Comparison of ENCODE assay signal across 8 cellular contexts in genomic region chr3:129224984-129225393, GRCh38. TPM values are rescaled to one million over a fixed set of nuclear protein-coding genes. Genes with fewer than 3 reads are reported as not detected.
DNase-seq lines count a peak whose midpoint lies in the region; ATAC-seq lines count a peak whose summit lies in the region.

No MANE protein-coding gene starts in this region.

- H3K4me1 Mint-ChIP-seq in activated naive CD8-positive, alpha-beta T cell treated with anti-CD3 and anti-CD28 coated beads, Interleukin-2, amount 50 U/mL, for 24 hours: peaks cover 20% of the 10 kb centered on the region

- ATAC-seq in activated naive CD8-positive, alpha-beta T cell treated with anti-CD3 and anti-CD28 coated beads, Interleukin-2, amount 50 U/mL, for 24 hours: peak; percentile 70
- ATAC-seq in Right ventricle myocardium superior (ENCODE audit: poor library complexity) (peak; percentile 95), GM18907 (IDR thresholded peaks at IDR 0.05; ENCODE audit: unreplicated experiment) (no peak), HG03378 (IDR thresholded peaks at IDR 0.05; ENCODE audit: unreplicated experiment) (no peak)

- peak overlapping the region; percentile 90 for H3K27ac ChIP-seq in rectal smooth muscle tissue (ENCODE audit: low read depth, low read length)

- H3K27me3 ChIP-seq in rectal smooth muscle tissue (ENCODE audit: control insufficient read depth, insufficient read depth, low read length): no peaks in the 10 kb centered on the region

- no peak overlapping the region for H3K9ac ChIP-seq in rectal smooth muscle tissue (ENCODE audit: low read length)

- H3K9me3 Mint-ChIP-seq in activated naive CD8-positive, alpha-beta T cell treated with anti-CD3 and anti-CD28 coated beads, Interleukin-2, amount 50 U/mL, for 24 hours: no peaks in the 10 kb centered on the region

- H3K4me3 ChIP-seq in rectal smooth muscle tissue (ENCODE audit: low read length): peak overlapping the region; percentile 39

- peaks cover 15% of the 10 kb centered on the region for H3K4me1 ChIP-seq in rectal smooth muscle tissue (ENCODE audit: control insufficient read depth, insufficient read depth, low read length)

- H3K27me3 Mint-ChIP-seq in activated naive CD8-positive, alpha-beta T cell treated with anti-CD3 and anti-CD28 coated beads, Interleukin-2, amount 50 U/mL, for 24 hours: no peaks in the 10 kb centered on the region

- H3K36me3 Mint-ChIP-seq in activated naive CD8-positive, alpha-beta T cell treated with anti-CD3 and anti-CD28 coated beads, Interleukin-2, amount 50 U/mL, for 24 hours (ENCODE audit: low read depth): no peaks in the 10 kb centered on the region

- no peaks in the 10 kb centered on the region for H3K36me3 ChIP-seq in rectal smooth muscle tissue (ENCODE audit: control insufficient read depth, insufficient read depth, low read length)

- intact Hi-C loops in Right ventricle myocardium superior (cut with DNase I): loop anchor here (5.0 kb wide), 1 partner anchor 43 kb away; the partner anchor contains the start of gene CNBP

- DNase-seq in DMS153 (lab: John Stamatoyannopoulos, UW) (peak; percentile 53), DMS153 treated with DMSO at 0.1 percent for 48 hours (lab: John Stamatoyannopoulos, UW; ENCODE audit: unreplicated experiment) (no peak), NCI-H2196 (lab: John Stamatoyannopoulos, UW; ENCODE audit: unreplicated experiment) (peak; percentile 76), Right ventricle myocardium superior (peak; percentile 91)
- DNase-seq in activated naive CD8-positive, alpha-beta T cell treated with anti-CD3 and anti-CD28 coated beads, Interleukin-2, amount 50 U/mL, for 24 hours: peak; percentile 23

- H3K4me3 Mint-ChIP-seq in activated naive CD8-positive, alpha-beta T cell treated with anti-CD3 and anti-CD28 coated beads, Interleukin-2, amount 50 U/mL, for 24 hours: peak overlapping the region; percentile 36

- H3K27ac Mint-ChIP-seq in activated naive CD8-positive, alpha-beta T cell treated with anti-CD3 and anti-CD28 coated beads, Interleukin-2, amount 50 U/mL, for 24 hours: peak overlapping the region; percentile 64

RNA-seq across cellular contexts. Expression of gene COPG1, which starts 24.4 kb away (rescaled TPM):
- 80.6 TPM for total RNA-seq in Right ventricle myocardium superior

RNA-seq across cellular contexts. Expression of gene CNBP, which starts 41.3 kb away (rescaled TPM):
- total RNA-seq in Right ventricle myocardium superior: 476 TPM

RNA-seq across cellular contexts. Expression of gene HMCES, which starts 53.7 kb away (rescaled TPM):
- total RNA-seq in Right ventricle myocardium superior: 42.7 TPM

Comparison
In these comparisons a context has a peak if more than half of its experiments do, and no peak if none do; other contexts are left out.
1. ATAC-seq: peak in activated naive CD8-positive, alpha-beta T cell treated with anti-CD3 and anti-CD28 coated beads, Interleukin-2, amount 50 U/mL, for 24 hours (single experiment) and Right ventricle myocardium superior (single experiment); none in GM18907 (single experiment) and HG03378 (single experiment).